ENCODE assay signal across 9 cellular contexts in the genomic region with DNA sequence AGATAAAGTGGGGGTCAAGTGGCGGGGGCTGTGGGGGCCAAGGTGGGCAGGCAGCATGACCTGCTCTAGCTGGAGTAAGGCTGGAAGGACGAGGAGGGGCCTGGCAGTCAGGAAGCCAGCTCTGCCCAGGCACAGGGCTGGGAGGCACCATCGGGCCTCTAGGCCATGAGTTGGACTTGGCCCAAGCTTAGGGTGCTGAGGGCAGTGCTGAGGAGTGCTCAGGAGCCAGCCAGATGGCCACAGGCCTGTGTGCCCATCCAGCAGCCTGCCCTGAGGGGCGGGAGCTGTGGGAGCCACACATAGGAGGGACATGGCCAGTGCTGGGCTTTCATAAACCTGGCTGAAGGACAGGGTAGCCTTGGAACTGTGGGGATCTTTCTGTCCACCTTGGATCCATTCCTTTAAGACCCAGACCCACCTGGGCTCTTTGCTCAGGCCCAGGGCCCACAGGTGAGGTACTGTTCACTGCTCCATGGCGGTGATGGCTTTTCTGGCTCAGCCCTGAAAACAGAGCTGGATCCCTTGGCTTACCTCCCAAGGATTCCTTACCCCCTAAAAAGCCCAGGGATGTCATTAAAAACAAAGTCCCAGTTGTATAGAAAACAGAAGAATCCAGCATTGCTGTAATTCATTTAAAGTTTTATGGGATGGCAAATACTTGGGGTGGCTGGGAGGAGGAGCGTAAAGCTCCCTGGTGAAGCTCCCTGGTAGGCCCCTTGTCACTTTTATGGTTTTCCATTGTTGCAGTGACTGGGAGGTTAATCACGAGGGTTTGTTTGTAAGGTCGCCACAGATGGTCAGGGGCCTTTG.
"Had no signal": no experiment of that assay in that cellular context is flagged by ENCODE, and none has a peak within 500 bp of the region (broad histone marks: within the 10 kb centered on the region; RNA-seq: fewer than 3 reads in every experiment).

No MANE protein-coding gene starts in this region.

- H3K27me3 ChIP-seq: hepatocyte, left lung had no signal

- H3K36me3 Mint-ChIP-seq: activated naive CD4-positive, alpha-beta T cell treated with anti-CD3 and anti-CD28 coated beads, Interleukin-2, amount 50 U/mL, for 72 hours; stimulated activated effector memory CD8-positive, alpha-beta T cell treated with anti-CD3 and anti-CD28 coated beads, Interleukin-12 subunit alpha, Interleukin-12 subunit beta, amount 100 ng/mL, for 72 hours had no signal

- H3K27ac ChIP-seq: hepatocyte, left lung had no signal

- H3K4me3 Mint-ChIP-seq: nephron progenitor cell; stimulated activated effector memory CD8-positive, alpha-beta T cell treated with anti-CD3 and anti-CD28 coated beads, Interleukin-12 subunit alpha, Interleukin-12 subunit beta, amount 100 ng/mL, for 72 hours; T-helper 2 cell treated with Interferon-gamma antibody and Interleukin-4, amounts not matched to agents 5 μg/mL and 100 μg/mL, for 36 hours had no signal

- H3K4me3 ChIP-seq: hepatocyte, left lung had no signal

- DNase-seq: activated CD4-positive, alpha-beta T cell treated with anti-CD3 and anti-CD28 coated beads, Interleukin-2, amount 50 U/mL, for 1 hour; caudate nucleus; nephron progenitor cell had no signal

- H3K9me3 ChIP-seq: left lung had no signal

- H3K36me3 ChIP-seq: left lung had no signal

- ATAC-seq: activated CD4-positive, CD25-positive, alpha-beta regulatory T cell treated with anti-CD3 and anti-CD28 coated beads, Interleukin-2, amount 50 U/mL, for 24 hours; activated naive CD4-positive, alpha-beta T cell treated with anti-CD3 and anti-CD28 coated beads, Interleukin-2, amount 50 U/mL, for 72 hours; left lung; stimulated activated effector memory CD8-positive, alpha-beta T cell treated with anti-CD3 and anti-CD28 coated beads, Interleukin-12 subunit alpha, Interleukin-12 subunit beta, amount 100 ng/mL, for 72 hours had no signal

- H3K9me3 Mint-ChIP-seq: activated naive CD4-positive, alpha-beta T cell treated with anti-CD3 and anti-CD28 coated beads, Interleukin-2, amount 50 U/mL, for 72 hours; nephron progenitor cell; stimulated activated effector memory CD8-positive, alpha-beta T cell treated with anti-CD3 and anti-CD28 coated beads, Interleukin-12 subunit alpha, Interleukin-12 subunit beta, amount 100 ng/mL, for 72 hours; T-helper 2 cell treated with Interferon-gamma antibody and Interleukin-4, amounts not matched to agents 5 μg/mL and 100 μg/mL, for 36 hours had no signal

- H3K27ac Mint-ChIP-seq: activated naive CD4-positive, alpha-beta T cell treated with anti-CD3 and anti-CD28 coated beads, Interleukin-2, amount 50 U/mL, for 72 hours; nephron progenitor cell; stimulated activated effector memory CD8-positive, alpha-beta T cell treated with anti-CD3 and anti-CD28 coated beads, Interleukin-12 subunit alpha, Interleukin-12 subunit beta, amount 100 ng/mL, for 72 hours; T-helper 2 cell treated with Interferon-gamma antibody and Interleukin-4, amounts not matched to agents 5 μg/mL and 100 μg/mL, for 36 hours had no signal

- H3K4me1 ChIP-seq: left lung had no signal
